In genomic region chr2:24570225-24570624, GRCh38 we compare ENCODE assay signal across 10 cellular contexts.
"Had no signal": no experiment of that assay in that cellular context is flagged by ENCODE, and none has a peak within 500 bp of the region (broad histone marks: within the 10 kb centered on the region; RNA-seq: fewer than 3 reads in every experiment).

No MANE protein-coding gene starts in this region.

- H2AFZ ChIP-seq: GM23248 had no signal

- H3K9me3 ChIP-seq: HAP-1 had no signal

- H3K9me3 Mint-ChIP-seq: IgD-negative memory B cell had no signal

- ATAC-seq: HCT116, HepG2 had no signal

- H3K27ac ChIP-seq: GM23248, HL-60, KMS-11 had no signal

- H3K4me2 ChIP-seq: KMS-11 had no signal

- H3K4me3 Mint-ChIP-seq: IgD-negative memory B cell had no signal

- FAIRE-seq: HepG2 had no signal

- H3K4me3 ChIP-seq: GM23248, HAP-1 had no signal

- H3K27me3 Mint-ChIP-seq: IgD-negative memory B cell had no signal

- H3K4me1 ChIP-seq: HAP-1 had no signal

- DNase-seq: GM23248, GOT3, H7, KBM-7 had no signal

- H3K9ac ChIP-seq: GM23248, KMS-11 had no signal

- H3K27ac Mint-ChIP-seq: IgD-negative memory B cell had no signal

- H3K36me3 ChIP-seq: HAP-1 had no signal
